8 cellular contexts compared by ENCODE assay signal in genomic region chr19:55005684-55006488, GRCh38. TPM values are rescaled to one million over a fixed set of nuclear protein-coding genes. Genes with fewer than 3 reads are reported as not detected.
DNase-seq lines count a peak whose midpoint lies in the region; ATAC-seq, FAIRE-seq and TF ChIP-seq lines count a peak whose summit lies in the region.

No MANE protein-coding gene starts in this region.

- intact Hi-C loops in left ventricle myocardium superior (cut with micrococcal nuclease) = no loop called here

- 52 to 75% (median 72%) methylated on average over 10 of the region's 10 CpGs for WGBS in small intestine, 3 donors

- H3K27ac ChIP-seq in RWPE2 (ENCODE audit: poor library complexity, severe bottlenecking) = peak overlapping the region; percentile 60
- peak overlapping the region; percentile 44 to 76 for H3K27ac ChIP-seq in small intestine (ENCODE audit: low read depth in 1 of 2, low read length in 1 of 2)

- DNase-seq in GM13977 (ENCODE audit: low spot score) (peak; percentile 83), HT-29 (ENCODE audit: low spot score) (peak; percentile 74), RWPE2 (ENCODE audit: low spot score) (no peak), left ventricle myocardium superior (no peak), small intestine (peak; percentile 51), HuH-7.5 (ENCODE audit: low spot score) (no peak)
- DNase-seq in activated T-helper 9 cell treated with anti-CD3 and anti-CD28 coated beads, Interleukin-2, amount 50 U/mL, for 16 hours (ENCODE audit: low read depth) = peak; percentile 4

- no peaks in the 10 kb centered on the region for H3K4me1 ChIP-seq in RWPE2 (ENCODE audit: insufficient read depth, poor library complexity, severe bottlenecking)
- no peaks in the 10 kb centered on the region for H3K4me1 ChIP-seq in small intestine (ENCODE audit: control insufficient read depth in 2 of 2, insufficient read depth in 1 of 2, low read depth in 1 of 2, low read length in 1 of 2)

- TF ChIP-seq CTCF in GM13977 (IDR thresholded peaks at IDR 0.05; ENCODE audit: extremely low read depth, insufficient read depth, missing control alignments) (no peak), RWPE2 (IDR thresholded peaks at IDR 0.05; ENCODE audit: poor library complexity, severe bottlenecking) (no peak)

- no peak for FAIRE-seq in small intestine (lab: Jason Lieb, UNC)

- H3K36me3 ChIP-seq in RWPE2 (ENCODE audit: low read depth) = no peaks in the 10 kb centered on the region
- H3K36me3 ChIP-seq in small intestine (ENCODE audit: control insufficient read depth in 2 of 2, insufficient read depth in 2 of 2, low read length in 2 of 2) = no peaks in the 10 kb centered on the region

- H3K27me3 ChIP-seq in RWPE2 (ENCODE audit: insufficient read depth, poor library complexity, severe bottlenecking) = no peaks in the 10 kb centered on the region
- H3K27me3 ChIP-seq in small intestine (ENCODE audit: control insufficient read depth in 2 of 2, insufficient read depth in 2 of 2, low read length in 2 of 2) = no peaks in the 10 kb centered on the region

- ATAC-seq in RWPE2 (ENCODE audit: low read depth) (peak; percentile 78), left ventricle myocardium superior (peak; percentile 55), GM19328 (IDR thresholded peaks at IDR 0.05; ENCODE audit: unreplicated experiment) (no peak)

- H3K4me3 ChIP-seq in RWPE2 (ENCODE audit: severe bottlenecking) (peak overlapping the region; percentile 29), small intestine (ENCODE audit: low read depth in 1 of 2, low read length in 2 of 2) (peak overlapping the region in 1 of 2 donors; percentile 44)

- in situ Hi-C loops in GM13977 (cut with MboI; ENCODE audit: low pct_unique_long_range_greater_than_20kb, low sequenced_read_pairs, unreplicated experiment) = no loop called here

- peaks cover 1% of the 10 kb centered on the region for H3K9me3 ChIP-seq in RWPE2 (ENCODE audit: severe bottlenecking)
- peaks cover 2% of the 10 kb centered on the region for H3K9me3 ChIP-seq in small intestine (ENCODE audit: control insufficient read depth, low read depth)

RNA-seq across cellular contexts. Expression of gene GP6, which starts 32.2 kb away (rescaled TPM):
- total RNA-seq in HT-29 (2014; rRNA removed; shearing (Covaris generic)) = 0.05 TPM in 1 of 2 replicates, not detected in the other
- not detected for total RNA-seq in left ventricle myocardium superior
- polyA plus RNA-seq in small intestine = under 1 TPM in 1 of 3 donors, not detected in 2; 0.15 TPM

RNA-seq across cellular contexts. Expression of gene NLRP2, which starts 39.7 kb away (rescaled TPM):
- total RNA-seq in HT-29 (2014; rRNA removed; shearing (Covaris generic)) = not detected in 2 replicates
- total RNA-seq in left ventricle myocardium superior = 0.67 TPM
- polyA plus RNA-seq in small intestine = 10 to 100 TPM in 1 of 3 donors, 1 to 10 TPM in 2; 2.2 to 10.5 (median 4.6) TPM

RNA-seq across cellular contexts. Expression of gene RDH13, which starts 57.1 kb away (rescaled TPM):
- total RNA-seq in HT-29 (2014; rRNA removed; shearing (Covaris generic)) = 107 and 119 TPM in 2 replicates
- total RNA-seq in left ventricle myocardium superior = 52.0 TPM
- polyA plus RNA-seq in small intestine = 10 to 100 TPM; 21.3 to 28.4 (median 23.0) TPM

RNA-seq across cellular contexts. Expression of gene NLRP7, which starts 58.6 kb away (rescaled TPM):
- total RNA-seq in HT-29 (2014; rRNA removed; shearing (Covaris generic)) = not detected in 2 replicates
- total RNA-seq in left ventricle myocardium superior = not detected
- under 1 TPM in 2 of 3 donors, not detected in 1; 0.04 to 0.27 TPM for polyA plus RNA-seq in small intestine

Comparison
In these comparisons a context has a peak if more than half of its experiments do, and no peak if none do; other contexts are left out.
1. DNase-seq: peak in GM13977 (single experiment), HT-29 (single experiment), activated T-helper 9 cell treated with anti-CD3 and anti-CD28 coated beads, Interleukin-2, amount 50 U/mL, for 16 hours (single experiment) and small intestine (single experiment); none in RWPE2 (single experiment), left ventricle myocardium superior (single experiment) and HuH-7.5 (single experiment).